11 cellular contexts compared by ENCODE assay signal in genomic region chr2:239265681-239266435, GRCh38.
DNase-seq lines count a peak whose midpoint lies in the region; ATAC-seq and TF ChIP-seq lines count a peak whose summit lies in the region.
"Had no signal": no experiment of that assay in that cellular context is flagged by ENCODE, and none has a peak within 500 bp of the region (broad histone marks: within the 10 kb centered on the region; RNA-seq: fewer than 3 reads in every experiment).

No MANE protein-coding gene starts in this region.

- ATAC-seq in CD4-positive, CD25-positive, alpha-beta regulatory T cell (ENCODE audit: low read depth in 2 of 2): no peak
- no peak for ATAC-seq in T-cell (replicated peaks in 1 of 4)

- peaks cover 0 to 1% (median 0%) of the 10 kb centered on the region in 7 donors for H3K9me3 Mint-ChIP-seq in CD4-positive, CD25-positive, alpha-beta regulatory T cell
- H3K9me3 Mint-ChIP-seq in T-cell (no peaks in the 10 kb centered on the region), glutamatergic neuron (ENCODE audit: unreplicated experiment) (peaks cover 18% of the 10 kb centered on the region), osteocyte (ENCODE audit: unreplicated experiment) (no peaks in the 10 kb centered on the region)

- H3K4me3 Mint-ChIP-seq in CD4-positive, CD25-positive, alpha-beta regulatory T cell: peak overlapping the region; percentile 97 to 99 (median 99)
- H3K4me3 Mint-ChIP-seq in T-cell (peak overlapping the region; percentile 87 to 95 (median 89)), glutamatergic neuron (ENCODE audit: unreplicated experiment) (no peak overlapping the region), osteocyte (ENCODE audit: unreplicated experiment) (no peak overlapping the region)

- H2AFZ ChIP-seq in smooth muscle cell (ENCODE audit: low read depth): no peak overlapping the region

- H3K27ac ChIP-seq in CD4-positive, CD25-positive, alpha-beta regulatory T cell (ENCODE audit: insufficient read depth, low read length, poor library complexity, severe bottlenecking): peak overlapping the region; percentile 93
- H3K27ac ChIP-seq in smooth muscle cell (ENCODE audit: low read depth): no peak overlapping the region

- peak overlapping the region; percentile 90 for H3K4me3 ChIP-seq in CD4-positive, CD25-positive, alpha-beta regulatory T cell (ENCODE audit: low read depth, low read length)
- no peak overlapping the region for H3K4me3 ChIP-seq in smooth muscle cell
- H3K4me3 ChIP-seq: right lobe of liver had no signal

- no peak for TF ChIP-seq CTCF in glutamatergic neuron (IDR thresholded peaks at IDR 0.05; ENCODE audit: partially characterized antibody, unreplicated experiment)
- TF ChIP-seq CTCF in osteocyte (IDR thresholded peaks at IDR 0.05): no peak
- no peak for TF ChIP-seq CTCF in smooth muscle cell (IDR thresholded peaks at IDR 0.05; ENCODE audit: borderline replicate concordance, insufficient read depth, poor library complexity, severe bottlenecking)
- TF ChIP-seq CTCF in GM13977 (IDR thresholded peaks at IDR 0.05; ENCODE audit: extremely low read depth, insufficient read depth, missing control alignments): no peak

- H3K4me2 ChIP-seq in smooth muscle cell: no peak overlapping the region
- H3K4me2 ChIP-seq: SK-N-SH had no signal

- peaks cover 12% of the 10 kb centered on the region for H4K20me1 ChIP-seq in smooth muscle cell (ENCODE audit: low read depth)

- H3K27me3 ChIP-seq in CD4-positive, CD25-positive, alpha-beta regulatory T cell (ENCODE audit: control insufficient read depth, insufficient read depth, low read length): no peaks in the 10 kb centered on the region
- H3K27me3 ChIP-seq in smooth muscle cell (ENCODE audit: low read depth): no peaks in the 10 kb centered on the region
- H3K27me3 ChIP-seq: right lobe of liver had no signal

- no peaks in the 10 kb centered on the region for H3F3A ChIP-seq in smooth muscle cell (ENCODE audit: low read depth)

- H3K36me3 Mint-ChIP-seq in CD4-positive, CD25-positive, alpha-beta regulatory T cell: peaks cover 4% of the 10 kb centered on the region
- H3K36me3 Mint-ChIP-seq in T-cell (peaks cover 5% of the 10 kb centered on the region), glutamatergic neuron (ENCODE audit: unreplicated experiment) (no peaks in the 10 kb centered on the region), osteocyte (ENCODE audit: unreplicated experiment) (no peaks in the 10 kb centered on the region)

- peaks cover 2% of the 10 kb centered on the region for H3K36me3 ChIP-seq in CD4-positive, CD25-positive, alpha-beta regulatory T cell (ENCODE audit: control insufficient read depth, insufficient read depth, low read length)
- H3K36me3 ChIP-seq in smooth muscle cell (ENCODE audit: low read depth): no peaks in the 10 kb centered on the region
- H3K36me3 ChIP-seq: right lobe of liver had no signal

- in situ Hi-C loops in GM13977 (cut with MboI; ENCODE audit: low pct_unique_long_range_greater_than_20kb, low sequenced_read_pairs, unreplicated experiment): no loop called here

- no peaks in the 10 kb centered on the region for H3K27me3 Mint-ChIP-seq in CD4-positive, CD25-positive, alpha-beta regulatory T cell
- H3K27me3 Mint-ChIP-seq in T-cell: no peaks in the 10 kb centered on the region
- peaks cover 15% of the 10 kb centered on the region for H3K27me3 Mint-ChIP-seq in glutamatergic neuron (ENCODE audit: unreplicated experiment)
- no peaks in the 10 kb centered on the region for H3K27me3 Mint-ChIP-seq in osteocyte (ENCODE audit: unreplicated experiment)

- H3K9me3 ChIP-seq in CD4-positive, CD25-positive, alpha-beta regulatory T cell (ENCODE audit: control insufficient read depth in 2 of 2, low read length in 2 of 2): no peaks in the 10 kb centered on the region
- H3K9me3 ChIP-seq in smooth muscle cell (replicated peaks; ENCODE audit: low read depth): no peaks in the 10 kb centered on the region
- H3K9me3 ChIP-seq: right lobe of liver, SK-N-SH had no signal

- peaks cover 82% of the 10 kb centered on the region for H3K4me1 ChIP-seq in CD4-positive, CD25-positive, alpha-beta regulatory T cell (ENCODE audit: control insufficient read depth, insufficient read depth, low read length, poor library complexity, severe bottlenecking)
- H3K4me1 ChIP-seq in smooth muscle cell (ENCODE audit: low read depth): peaks cover 25% of the 10 kb centered on the region

- CTCF ChIA-PET in T-cell (lab: Charles Lee): interaction anchor here in 1 of 2 donors (0.7 to 2.1 kb wide), 4 partner anchors 29 to 133 kb away, joined by 3 to 16 read pairs (median 4); no protein-coding TSS in a partner anchor

- H3K9ac ChIP-seq in smooth muscle cell (ENCODE audit: low read depth): no peak overlapping the region
- H3K9ac ChIP-seq: SK-N-SH had no signal

- peaks cover 40% of the 10 kb centered on the region for H3K79me2 ChIP-seq in smooth muscle cell (ENCODE audit: low read depth)

- POLR2A ChIA-PET in T-cell (lab: Charles Lee): interaction anchor here in 1 of 2 donors (0.8 to 1.1 kb wide), 2 partner anchors 9 to 135 kb away, joined by 3 read pairs; partner anchors contain the start of gene HDAC4

- DNase-seq in CD4-positive, CD25-positive, alpha-beta regulatory T cell: no peak
- DNase-seq in T-cell: no peak
- no peak for DNase-seq in glutamatergic neuron
- DNase-seq in osteocyte (ENCODE audit: extremely low spot score, unreplicated experiment): peak; percentile 82
- DNase-seq in anterior cingulate cortex (lab: John Stamatoyannopoulos, UW): no peak
- no peak for DNase-seq in smooth muscle cell (lab: John Stamatoyannopoulos, UW; ENCODE audit: unreplicated experiment)
- DNase-seq in GM13977 (ENCODE audit: low spot score): no peak
- DNase-seq in SKM-1 treated with dmso at 0.1 percent for 144 hours (lab: John Stamatoyannopoulos, UW; ENCODE audit: unreplicated experiment): no peak
- DNase-seq: NCI-H1694 treated with DMSO at 0.1 percent for 48 hours, SK-N-SH had no signal

- H3K27ac Mint-ChIP-seq in CD4-positive, CD25-positive, alpha-beta regulatory T cell: peak overlapping the region; percentile 99 to 100 (median 100)
- H3K27ac Mint-ChIP-seq in T-cell (peak overlapping the region; percentile 98 to 99), glutamatergic neuron (ENCODE audit: unreplicated experiment) (peak overlapping the region; percentile 82), osteocyte (ENCODE audit: unreplicated experiment) (no peak overlapping the region)

- H3K4me1 Mint-ChIP-seq in CD4-positive, CD25-positive, alpha-beta regulatory T cell: peaks cover 31 to 93% (median 49%) of the 10 kb centered on the region in 4 donors
- H3K4me1 Mint-ChIP-seq in T-cell (peaks cover 88 to 93% (median 92%) of the 10 kb centered on the region in 3 donors), glutamatergic neuron (ENCODE audit: low read depth, unreplicated experiment) (peaks cover 52% of the 10 kb centered on the region), osteocyte (ENCODE audit: unreplicated experiment) (peaks cover 37% of the 10 kb centered on the region)

- whole genome bisulfite sequencing in smooth muscle cell (ENCODE audit: low lambda C conversion rate): 97% methylated on average over 14 of the region's 14 CpGs

Comparison
In these comparisons a context has a peak if more than half of its experiments do, and no peak if none do; other contexts are left out.
1. H3K4me3 Mint-ChIP-seq: peak in CD4-positive, CD25-positive, alpha-beta regulatory T cell (4 of 4) and T-cell (3 of 3); none in glutamatergic neuron (single experiment) and osteocyte (single experiment).